Comparison of ENCODE assay signal across 1 cellular context in genomic region chr3:189606774-189607173, GRCh38.
TF ChIP-seq lines count a peak whose summit lies in the region.

No MANE protein-coding gene starts in this region.

TF ChIP-seq in GM12878, 131 proteins besides CTCF, POLR2A, EP300 and RAD21 (continued from another document):
- no peak for TF ChIP-seq SKIL (IDR thresholded peaks at IDR 0.05; ENCODE audit: low read depth, poor library complexity, severe bottlenecking)
